Comparison of ENCODE assay signal across 2 cellular contexts in the genomic region with DNA sequence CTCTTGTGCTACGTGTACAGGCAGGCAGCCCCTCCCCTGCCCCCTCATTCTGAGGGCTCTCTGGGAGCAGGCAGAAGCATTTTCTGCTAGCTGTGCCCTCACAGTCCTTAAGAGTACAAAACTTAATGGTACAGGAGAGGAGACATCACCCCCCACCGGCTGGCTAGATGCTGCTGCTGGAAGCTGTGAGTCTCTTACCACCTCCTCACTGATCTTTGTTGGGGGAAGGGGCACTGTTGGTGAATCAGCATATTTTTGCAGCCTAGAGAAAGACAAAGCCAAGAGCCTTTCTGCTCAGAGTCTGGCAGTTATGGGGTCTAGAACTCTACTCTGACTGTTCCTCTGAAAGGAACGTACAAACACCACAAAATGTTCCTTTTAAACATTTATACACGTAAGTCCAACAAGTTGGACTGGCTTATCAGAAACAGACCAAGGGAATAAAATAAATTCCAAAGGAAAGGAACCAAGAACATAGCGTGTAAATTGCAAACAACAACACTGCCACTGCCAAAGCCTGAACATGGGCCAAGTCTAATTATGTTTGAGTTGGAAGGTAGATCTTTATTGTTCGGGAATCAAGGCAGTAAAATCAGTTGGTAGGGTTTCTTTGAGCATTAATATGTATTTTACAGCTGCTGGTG.
TF ChIP-seq lines count a peak whose summit lies in the region.

No MANE protein-coding gene starts in this region.

TF ChIP-seq in endothelial cell of umbilical vein, 7 proteins besides CTCF, POLR2A, EP300 and RAD21 (continued from another document):
- TF ChIP-seq MYC (IDR thresholded peaks at IDR 0.05; ENCODE audit: low read depth, low read length) (no peak), EZH2 (IDR thresholded peaks at IDR 0.05; ENCODE audit: borderline replicate concordance, low read depth, low read length, severe bottlenecking) (no peak), GATA2 (IDR thresholded peaks at IDR 0.05; ENCODE audit: insufficient read depth, insufficient read length, low read depth, low read length) (no peak)
- TF ChIP-seq, protein P1, sequence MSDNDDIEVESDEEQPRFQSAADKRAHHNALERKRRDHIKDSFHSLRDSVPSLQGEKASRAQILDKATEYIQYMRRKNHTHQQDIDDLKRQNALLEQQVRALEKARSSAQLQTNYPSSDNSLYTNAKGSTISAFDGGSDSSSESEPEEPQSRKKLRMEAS (IDR thresholded peaks at IDR 0.05; ENCODE audit: insufficient read depth, insufficient read length) = no peak

TF ChIP-seq in HEK293T, 16 proteins besides CTCF, POLR2A, EP300 and RAD21 (continued from another document):
- TF ChIP-seq, protein P2, sequence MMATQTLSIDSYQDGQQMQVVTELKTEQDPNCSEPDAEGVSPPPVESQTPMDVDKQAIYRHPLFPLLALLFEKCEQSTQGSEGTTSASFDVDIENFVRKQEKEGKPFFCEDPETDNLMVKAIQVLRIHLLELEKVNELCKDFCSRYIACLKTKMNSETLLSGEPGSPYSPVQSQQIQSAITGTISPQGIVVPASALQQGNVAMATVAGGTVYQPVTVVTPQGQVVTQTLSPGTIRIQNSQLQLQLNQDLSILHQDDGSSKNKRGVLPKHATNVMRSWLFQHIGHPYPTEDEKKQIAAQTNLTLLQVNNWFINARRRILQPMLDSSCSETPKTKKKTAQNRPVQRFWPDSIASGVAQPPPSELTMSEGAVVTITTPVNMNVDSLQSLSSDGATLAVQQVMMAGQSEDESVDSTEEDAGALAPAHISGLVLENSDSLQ (IDR thresholded peaks at IDR 0.05) = no peak
- no peak for TF ChIP-seq SP1 (IDR thresholded peaks at IDR 0.05)
- TF ChIP-seq NFRKB (IDR thresholded peaks at IDR 0.05) = no peak
- no peak for TF ChIP-seq FOXA1 (IDR thresholded peaks at IDR 0.05)
- TF ChIP-seq SUZ12 (IDR thresholded peaks at IDR 0.05) = no peak
- TF ChIP-seq FOXM1 (IDR thresholded peaks at IDR 0.05; ENCODE audit: borderline replicate concordance) = no peak
- TF ChIP-seq L3MBTL2 (conservative IDR thresholded peaks at IDR 0.05) = no peak
